Comparison of ENCODE assay signal across 9 cellular contexts in the genomic region with DNA sequence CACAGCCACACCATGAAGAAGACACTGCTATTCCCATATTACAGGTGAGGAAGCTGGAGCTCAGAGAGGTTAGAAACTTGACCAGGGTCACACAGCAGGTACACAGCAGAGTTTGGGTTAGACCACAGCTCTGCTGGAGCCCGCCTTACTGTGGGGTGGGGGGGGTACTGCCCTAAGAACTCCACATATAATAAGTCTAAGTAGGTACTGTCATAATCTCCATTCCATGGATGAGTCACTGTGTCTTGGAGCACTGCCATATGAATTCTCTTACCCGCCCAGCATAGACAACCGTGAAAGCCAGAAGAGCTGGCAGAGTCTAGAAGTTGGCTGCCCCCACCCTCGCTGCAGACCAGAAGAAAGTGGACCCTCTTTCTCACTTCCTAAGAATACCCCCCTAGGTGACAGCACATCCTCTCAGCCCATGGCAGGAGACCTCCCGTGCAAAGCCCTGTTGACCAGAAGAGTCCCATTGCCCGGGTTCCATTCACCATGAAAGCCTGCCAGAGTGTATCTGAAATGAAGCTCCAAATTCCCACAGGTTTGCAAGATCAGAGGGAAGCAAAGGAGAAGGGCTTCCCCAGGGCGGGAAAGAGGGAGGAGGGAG. TPM values are rescaled to one million over a fixed set of nuclear protein-coding genes. Genes with fewer than 3 reads are reported as not detected.
DNase-seq lines count a peak whose midpoint lies in the region; ATAC-seq, FAIRE-seq and TF ChIP-seq lines count a peak whose summit lies in the region.
"Had no signal": no experiment of that assay in that cellular context is flagged by ENCODE, and none has a peak within 500 bp of the region (broad histone marks: within the 10 kb centered on the region; RNA-seq: fewer than 3 reads in every experiment).

No MANE protein-coding gene starts in this region.

- peak overlapping the region; percentile 32; the same call in 2 of the 3 replicates for H3K4me2 ChIP-seq in A549

- H3K27me3 ChIP-seq in CD8-positive, alpha-beta memory T cell (ENCODE audit: insufficient read depth, low read length, poor library complexity, severe bottlenecking), result no peaks in the 10 kb centered on the region
- peaks cover 0 to 2% (median 0%) of the 10 kb centered on the region in 4 donors for H3K27me3 ChIP-seq in esophagus muscularis mucosa
- peaks cover 5% of the 10 kb centered on the region; the same call in 1 of the 2 replicates for H3K27me3 ChIP-seq in BE2C

- no peaks in the 10 kb centered on the region for H3K9me3 Mint-ChIP-seq in activated T-helper 17 cell treated with anti-CD3 and anti-CD28 coated beads, Interleukin-2, amount 50 U/mL, for 72 hours
- peaks cover 0 to 3% (median under 1%) of the 10 kb centered on the region in 5 donors for H3K9me3 Mint-ChIP-seq in CD8-positive, alpha-beta memory T cell

- TF ChIP-seq EP300 in A549 (IDR thresholded peaks at IDR 0.05) (no peak), esophagus muscularis mucosa (IDR thresholded peaks at IDR 0.05) (no peak)

- DNase-seq in A549 (ENCODE audit: low read depth in 1 of 2, low spot score in 1 of 2) (peak; percentile 42 to 44), HPDE6-E6E7 (ENCODE audit: extremely low spot score) (peak; percentile 89), iris pigment epithelial cell (ENCODE audit: low read depth) (peak; percentile 75), esophagus muscularis mucosa (ENCODE audit: extremely low spot score) (no peak), SKM-1 treated with dmso at 0.1 percent for 144 hours (lab: John Stamatoyannopoulos, UW; ENCODE audit: unreplicated experiment) (no peak), BE2C (no peak)
- DNase-seq in CD8-positive, alpha-beta memory T cell, result no peak
- DNase-seq: NCI-H774 had no signal

- H3K4me1 Mint-ChIP-seq in activated T-helper 17 cell treated with anti-CD3 and anti-CD28 coated beads, Interleukin-2, amount 50 U/mL, for 72 hours, result no peaks in the 10 kb centered on the region
- H3K4me1 Mint-ChIP-seq in CD8-positive, alpha-beta memory T cell, result no peaks in the 10 kb centered on the region

- peak; percentile 83 for ATAC-seq in A549
- peak; percentile 64 for ATAC-seq in activated T-helper 17 cell treated with anti-CD3 and anti-CD28 coated beads, Interleukin-2, amount 50 U/mL, for 72 hours (replicated peaks)

- no peaks in the 10 kb centered on the region for H3K36me3 ChIP-seq in CD8-positive, alpha-beta memory T cell (ENCODE audit: insufficient read depth, low read length)
- H3K36me3 ChIP-seq in esophagus muscularis mucosa (no peaks in the 10 kb centered on the region), BE2C (no peaks in the 10 kb centered on the region)

- H3K9me3 ChIP-seq in A549 (no peaks in the 10 kb centered on the region), esophagus muscularis mucosa (peaks cover 0 to under 1% (median 0%) of the 10 kb centered on the region in 4 donors), BE2C (no peaks in the 10 kb centered on the region)
- no peaks in the 10 kb centered on the region for H3K9me3 ChIP-seq in CD8-positive, alpha-beta memory T cell (ENCODE audit: low read length)

- TF ChIP-seq POLR2A in A549 (IDR thresholded peaks at IDR 0.05; ENCODE audit: low read length) (no peak), esophagus muscularis mucosa (IDR thresholded peaks at IDR 0.05; ENCODE audit: low read depth) (no peak)

- peaks cover 38% of the 10 kb centered on the region for H3K27me3 Mint-ChIP-seq in activated T-helper 17 cell treated with anti-CD3 and anti-CD28 coated beads, Interleukin-2, amount 50 U/mL, for 72 hours
- peaks cover 7 to 39% of the 10 kb centered on the region in 2 donors for H3K27me3 Mint-ChIP-seq in CD8-positive, alpha-beta memory T cell

- no peak overlapping the region for H3K4me3 ChIP-seq in A549
- no peak overlapping the region for H3K4me3 ChIP-seq in CD8-positive, alpha-beta memory T cell (ENCODE audit: low read length)
- no peak overlapping the region for H3K4me3 ChIP-seq in esophagus muscularis mucosa
- H3K4me3 ChIP-seq in BE2C (ENCODE audit: low read depth, low read length), result no peak overlapping the region

- POLR2A ChIA-PET in A549 (lab: Yijun Ruan, JAX), result no interaction called here
- POLR2A ChIA-PET in CD8-positive, alpha-beta memory T cell (lab: Charles Lee), result no interaction called here

- no peak overlapping the region for H3K27ac Mint-ChIP-seq in activated T-helper 17 cell treated with anti-CD3 and anti-CD28 coated beads, Interleukin-2, amount 50 U/mL, for 72 hours
- H3K27ac Mint-ChIP-seq in CD8-positive, alpha-beta memory T cell, result no peak overlapping the region

- TF ChIP-seq CTCF in A549 (IDR thresholded peaks at IDR 0.05) (no peak), esophagus muscularis mucosa (IDR thresholded peaks at IDR 0.05) (no peak), BE2C (IDR thresholded peaks at IDR 0.05; ENCODE audit: low read depth, low read length) (no peak)

- CTCF ChIA-PET in A549 (lab: Yijun Ruan, JAX), result interaction anchor here (0.7 to 1.2 kb wide), 2 partner anchors 88 to 148 kb away, joined by 3 to 6 read pairs; no protein-coding TSS in a partner anchor
- CTCF ChIA-PET in CD8-positive, alpha-beta memory T cell (lab: Charles Lee), result no interaction called here

- H3K27ac ChIP-seq in A549, result no peak overlapping the region
- no peak overlapping the region for H3K27ac ChIP-seq in CD8-positive, alpha-beta memory T cell (ENCODE audit: low read depth, low read length)
- H3K27ac ChIP-seq in esophagus muscularis mucosa (replicated peaks in 1 of 4), result no peak overlapping the region

- FAIRE-seq in A549 (lab: Jason Lieb, UNC), result no peak

- no peak for TF ChIP-seq RAD21 in A549 (conservative IDR thresholded peaks at IDR 0.05 in 1 of 2, IDR thresholded peaks at IDR 0.05 in 1 of 2)

- H3K4me1 ChIP-seq in A549, result peaks cover 9% of the 10 kb centered on the region; the same call in 2 of the 3 replicates
- H3K4me1 ChIP-seq in CD8-positive, alpha-beta memory T cell (ENCODE audit: insufficient read depth, low read length), result no peaks in the 10 kb centered on the region
- H3K4me1 ChIP-seq in esophagus muscularis mucosa, result peaks cover 6 to 13% (median 11%) of the 10 kb centered on the region in 4 donors
- no peaks in the 10 kb centered on the region for H3K4me1 ChIP-seq in BE2C

- H3K4me3 Mint-ChIP-seq in activated T-helper 17 cell treated with anti-CD3 and anti-CD28 coated beads, Interleukin-2, amount 50 U/mL, for 72 hours, result no peak overlapping the region
- no peak overlapping the region for H3K4me3 Mint-ChIP-seq in CD8-positive, alpha-beta memory T cell

- intact Hi-C loops in esophagus muscularis mucosa (cut with DNase I), result no loop called here

- WGBS in A549 (ENCODE audit: missing lambda C conversion rate), result 9% methylated on average over 5 of the region's 7 CpGs
- 49% methylated on average over 7 of the region's 7 CpGs for WGBS in esophagus muscularis mucosa

- H3K36me3 Mint-ChIP-seq in activated T-helper 17 cell treated with anti-CD3 and anti-CD28 coated beads, Interleukin-2, amount 50 U/mL, for 72 hours (ENCODE audit: low read depth), result no peaks in the 10 kb centered on the region
- H3K36me3 Mint-ChIP-seq in CD8-positive, alpha-beta memory T cell, result no peaks in the 10 kb centered on the region

TF ChIP-seq in A549, 52 proteins besides CTCF, POLR2A, EP300 and RAD21 (continues in another document):
- TF ChIP-seq, protein P1, sequence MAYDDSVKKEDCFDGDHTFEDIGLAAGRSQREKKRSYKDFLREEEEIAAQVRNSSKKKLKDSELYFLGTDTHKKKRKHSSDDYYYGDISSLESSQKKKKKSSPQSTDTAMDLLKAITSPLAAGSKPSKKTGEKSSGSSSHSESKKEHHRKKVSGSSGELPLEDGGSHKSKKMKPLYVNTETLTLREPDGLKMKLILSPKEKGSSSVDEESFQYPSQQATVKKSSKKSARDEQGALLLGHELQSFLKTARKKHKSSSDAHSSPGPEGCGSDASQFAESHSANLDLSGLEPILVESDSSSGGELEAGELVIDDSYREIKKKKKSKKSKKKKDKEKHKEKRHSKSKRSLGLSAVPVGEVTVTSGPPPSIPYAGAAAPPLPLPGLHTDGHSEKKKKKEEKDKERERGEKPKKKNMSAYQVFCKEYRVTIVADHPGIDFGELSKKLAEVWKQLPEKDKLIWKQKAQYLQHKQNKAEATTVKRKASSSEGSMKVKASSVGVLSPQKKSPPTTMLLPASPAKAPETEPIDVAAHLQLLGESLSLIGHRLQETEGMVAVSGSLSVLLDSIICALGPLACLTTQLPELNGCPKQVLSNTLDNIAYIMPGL (CRISPR knock-in tag; IDR thresholded peaks at IDR 0.05; ENCODE audit: borderline replicate concordance), result no peak

RNA-seq across cellular contexts. Expression of a gene that starts 5.2 kb away (rescaled TPM):
- polyA plus RNA-seq in A549 (2011; rRNA removed) (not detected in 2 replicates), A549 (2017; fragmentation: RNase III; extraction: RNeasy Plus Mini Kit Qiagen cat#74134 plus additional on column Dnase treatment) (not detected in 3 replicates)
- polyA plus RNA-seq in A549 (2012; cell fraction: cytosol; rRNA removed), result not detected in 2 replicates
- not detected in 2 replicates for polyA plus RNA-seq in A549 (2012; cell fraction: nucleus; rRNA removed)
- not detected in 2 replicates for polyA minus RNA-seq in A549 (2011; rRNA and poly(A)+ RNA removed)
- total RNA-seq in activated T-helper 17 cell treated with anti-CD3 and anti-CD28 coated beads, Interleukin-2, amount 50 U/mL, for 72 hours, result not detected
- not detected for total RNA-seq in CD8-positive, alpha-beta memory T cell
- polyA plus RNA-seq in CD8-positive, alpha-beta memory T cell, result not detected
- not detected for total RNA-seq in esophagus muscularis mucosa
- polyA plus RNA-seq in BE2C (2012; ENCODE audit: insufficient read depth, insufficient read length, low read depth), result 0.26 TPM

RNA-seq across cellular contexts. Expression of a gene that starts 14.6 kb away (rescaled TPM):
- polyA plus RNA-seq in A549 (2011; rRNA removed) (not detected in 2 replicates), A549 (2017; fragmentation: RNase III; extraction: RNeasy Plus Mini Kit Qiagen cat#74134 plus additional on column Dnase treatment) (not detected in 3 replicates)
- not detected in 2 replicates for polyA plus RNA-seq in A549 (2012; cell fraction: cytosol; rRNA removed)
- not detected in 2 replicates for polyA plus RNA-seq in A549 (2012; cell fraction: nucleus; rRNA removed)
- polyA minus RNA-seq in A549 (2011; rRNA and poly(A)+ RNA removed), result not detected in 2 replicates
- total RNA-seq in activated T-helper 17 cell treated with anti-CD3 and anti-CD28 coated beads, Interleukin-2, amount 50 U/mL, for 72 hours, result not detected
- not detected for total RNA-seq in CD8-positive, alpha-beta memory T cell
- polyA plus RNA-seq in CD8-positive, alpha-beta memory T cell, result not detected
- not detected for total RNA-seq in esophagus muscularis mucosa
- polyA plus RNA-seq in BE2C (2012; ENCODE audit: insufficient read depth, insufficient read length, low read depth), result not detected

RNA-seq across cellular contexts. Expression of a gene that starts 54.6 kb away (rescaled TPM):
- polyA plus RNA-seq in A549 (2011; rRNA removed) (not detected in 2 replicates), A549 (2017; fragmentation: RNase III; extraction: RNeasy Plus Mini Kit Qiagen cat#74134 plus additional on column Dnase treatment) (not detected in 3 replicates)
- polyA plus RNA-seq in A549 (2012; cell fraction: cytosol; rRNA removed), result not detected in 2 replicates
- polyA plus RNA-seq in A549 (2012; cell fraction: nucleus; rRNA removed), result not detected in 2 replicates
- polyA minus RNA-seq in A549 (2011; rRNA and poly(A)+ RNA removed), result not detected in 2 replicates
- not detected for total RNA-seq in activated T-helper 17 cell treated with anti-CD3 and anti-CD28 coated beads, Interleukin-2, amount 50 U/mL, for 72 hours
- total RNA-seq in CD8-positive, alpha-beta memory T cell, result not detected
- not detected for polyA plus RNA-seq in CD8-positive, alpha-beta memory T cell
- total RNA-seq in esophagus muscularis mucosa, result 10 to 100 TPM; 17.7 to 46.2 (median 28.4) TPM
- not detected for polyA plus RNA-seq in BE2C (2012; ENCODE audit: insufficient read depth, insufficient read length, low read depth)

Comparison
In these comparisons a context has a peak if more than half of its experiments do, and no peak if none do; other contexts are left out.
1. DNase-seq: peak in A549 (2 of 2), HPDE6-E6E7 (single experiment) and iris pigment epithelial cell (single experiment); none in CD8-positive, alpha-beta memory T cell (0 of 5), esophagus muscularis mucosa (single experiment), SKM-1 treated with dmso at 0.1 percent for 144 hours (single experiment) and BE2C (single experiment).
2. RNA of a gene that starts 54.6 kb away (total RNA-seq): 17.7 to 46.2 TPM in esophagus muscularis mucosa; not detected in activated T-helper 17 cell treated with anti-CD3 and anti-CD28 coated beads, Interleukin-2, amount 50 U/mL, for 72 hours and not detected in CD8-positive, alpha-beta memory T cell; every median in the first group is over 10 times any median in the second.